In genomic region chr10:22251751-22252285, GRCh38 we compare ENCODE assay signal across 8 cellular contexts. TPM values are rescaled to one million over a fixed set of nuclear protein-coding genes. Genes with fewer than 3 reads are reported as not detected.
A peak's percentile ranks its signal among the peaks of the same experiment; 100 is the strongest.
DNase-seq lines count a peak whose midpoint lies in the region; ATAC-seq and TF ChIP-seq lines count a peak whose summit lies in the region.

No MANE protein-coding gene starts in this region.

- peaks cover 5% of the 10 kb centered on the region for H3K4me1 ChIP-seq in mucosa of descending colon (ENCODE audit: low read depth)

- H3K9me3 ChIP-seq in mucosa of descending colon, result no peaks in the 10 kb centered on the region

- intact Hi-C loops in mucosa of descending colon (cut with DNase I, micrococcal nuclease), result loop anchor here in 1 of 2 donors (5.0 kb wide), 1 partner anchor 70 kb away; the partner anchor contains the start of gene BMI1

- no peaks in the 10 kb centered on the region for H3K36me3 ChIP-seq in mucosa of descending colon (ENCODE audit: low read depth)

- no peak for TF ChIP-seq CTCF in mucosa of descending colon (IDR thresholded peaks at IDR 0.05)

- H3K4me3 ChIP-seq in mucosa of descending colon, result peak overlapping the region; percentile 29

- peak overlapping the region; percentile 65 for H3K27ac ChIP-seq in epithelial cell of prostate

- ATAC-seq in GM18499 (IDR thresholded peaks at IDR 0.05; ENCODE audit: insufficient read depth, unreplicated experiment) (peak; percentile 25), HG02798 (IDR thresholded peaks at IDR 0.05; ENCODE audit: poor library complexity, unreplicated experiment) (peak; percentile 61), mucosa of descending colon (peak; percentile 69)

- DNase-seq in NCI-H446 (lab: John Stamatoyannopoulos, UW) (peak; percentile 8 to 36), epithelial cell of prostate (ENCODE audit: low read depth, low spot score) (no peak), mucosa of descending colon (peak; percentile 64 to 71 (median 69)), NCI-H2081 treated with DMSO at 0.1 percent for 48 hours (lab: John Stamatoyannopoulos, UW) (no peak)
- DNase-seq in activated CD8-positive, alpha-beta memory T cell treated with anti-CD3 and anti-CD28 coated beads, Interleukin-2, amount 50 U/mL, for 4 hours, result peak; percentile 70
- peak; percentile 46 to 60 for DNase-seq in stimulated activated CD8-positive, alpha-beta memory T cell treated with anti-CD3 and anti-CD28 coated beads, Interleukin-4, amount 100 ng/mL, for 4 hours (ENCODE audit: low read depth in 2 of 2, low spot score in 1 of 2)

RNA-seq across cellular contexts. Expression of gene EBLN1, which starts 34.0 kb away (rescaled TPM):
- total RNA-seq in mucosa of descending colon, result not detected

Comparison
In these comparisons a context has a peak if more than half of its experiments do, and no peak if none do; other contexts are left out.
1. DNase-seq: peak in NCI-H446 (2 of 2), activated CD8-positive, alpha-beta memory T cell treated with anti-CD3 and anti-CD28 coated beads, Interleukin-2, amount 50 U/mL, for 4 hours (single experiment), mucosa of descending colon (3 of 3) and stimulated activated CD8-positive, alpha-beta memory T cell treated with anti-CD3 and anti-CD28 coated beads, Interleukin-4, amount 100 ng/mL, for 4 hours (2 of 2); none in epithelial cell of prostate (single experiment) and NCI-H2081 treated with DMSO at 0.1 percent for 48 hours (single experiment).
2. Peak in every context shown above with its lines, with median percentiles within 50 percentile points of each other: ATAC-seq.